In genomic region chr16:30703971-30704370, GRCh38 we compare ENCODE assay signal across 18 cellular contexts. TPM values are rescaled to one million over a fixed set of nuclear protein-coding genes. Genes with fewer than 3 reads are reported as not detected.
DNase-seq lines count a peak whose midpoint lies in the region; ATAC-seq, FAIRE-seq and TF ChIP-seq lines count a peak whose summit lies in the region.
"Had no signal": no experiment of that assay in that cellular context is flagged by ENCODE, and none has a peak within 500 bp of the region (broad histone marks: within the 10 kb centered on the region; RNA-seq: fewer than 3 reads in every experiment).

No MANE protein-coding gene starts in this region.

- H3K9me3 ChIP-seq in HepG2 (ENCODE audit: low read length), result no peaks in the 10 kb centered on the region
- H3K9me3 ChIP-seq in right lobe of liver, result no peaks in the 10 kb centered on the region
- no peaks in the 10 kb centered on the region for H3K9me3 ChIP-seq in kidney (ENCODE audit: control insufficient read depth in 1 of 2, low read length in 2 of 2)
- no peaks in the 10 kb centered on the region for H3K9me3 ChIP-seq in spleen
- no peaks in the 10 kb centered on the region for H3K9me3 ChIP-seq in sigmoid colon

- H3K9ac ChIP-seq in HepG2 (ENCODE audit: insufficient read depth, low read depth, low read length), result no peak overlapping the region
- H3K9ac ChIP-seq in kidney (ENCODE audit: low read length in 2 of 2), result no peak overlapping the region

- in situ Hi-C loops in HepG2 (cut with HindIII; ENCODE audit: extremely low pct_ligation_motif_present, low pct_unique_long_range_greater_than_20kb), result no loop called here

- H2AFZ ChIP-seq in HepG2 (ENCODE audit: low read length), result no peak overlapping the region

- no peak overlapping the region for H3K4me3 ChIP-seq in HepG2 (replicated peaks in 1 of 3; ENCODE audit: insufficient read depth in 1 of 3, low read depth in 2 of 3, low read length in 3 of 3)
- H3K4me3 ChIP-seq in right lobe of liver, result no peak overlapping the region
- H3K4me3 ChIP-seq in kidney (ENCODE audit: low read length in 2 of 2), result no peak overlapping the region
- no peak overlapping the region for H3K4me3 ChIP-seq in spleen
- no peak overlapping the region for H3K4me3 ChIP-seq in sigmoid colon

- H3K27ac ChIP-seq in HepG2 (ENCODE audit: extremely low read length, insufficient read depth, low read length) (no peak overlapping the region), right lobe of liver (no peak overlapping the region), kidney (ENCODE audit: low read depth in 2 of 2, low read length in 2 of 2) (no peak overlapping the region), spleen (no peak overlapping the region), sigmoid colon (no peak overlapping the region)

- FAIRE-seq in HepG2 (lab: Jason Lieb, UNC), result no peak
- FAIRE-seq in kidney (lab: Jason Lieb, UNC), result no peak
- FAIRE-seq: GM12891, GM18507 had no signal

- H3K27me3 ChIP-seq in HepG2 (ENCODE audit: control insufficient read depth in 1 of 2, insufficient read depth in 2 of 2, low read length in 2 of 2), result no peaks in the 10 kb centered on the region
- H3K27me3 ChIP-seq in right lobe of liver, result no peaks in the 10 kb centered on the region
- no peaks in the 10 kb centered on the region for H3K27me3 ChIP-seq in spleen (replicated peaks in 1 of 7)
- no peaks in the 10 kb centered on the region for H3K27me3 ChIP-seq in sigmoid colon

- no peak overlapping the region for H3K4me2 ChIP-seq in HepG2 (ENCODE audit: low read depth, low read length)

- no TSS peak for BruUV-seq in HepG2 (replicated peaks; lab: Mats Ljungman, UMichigan)

- peaks cover 16% of the 10 kb centered on the region; the same call in 1 of the 2 replicates for H4K20me1 ChIP-seq in HepG2 (ENCODE audit: insufficient read depth, low read length)

- WGBS in HepG2 (ENCODE audit: low lambda C conversion rate), result 98% methylated on average over 10 of the region's 10 CpGs
- 92% methylated on average over 10 of the region's 10 CpGs for WGBS in right lobe of liver (ENCODE audit: insufficient coverage, low coverage, low lambda C conversion rate, missing lambda C conversion rate)
- 94 to 98% (median 96%) methylated on average over 10 of the region's 10 CpGs for WGBS in spleen, 5 donors
- 96 to 97% methylated on average over 10 of the region's 10 CpGs for WGBS in sigmoid colon, 2 donors

- ATAC-seq in HepG2 (no peak), right lobe of liver (no peak)

- peaks cover 28% of the 10 kb centered on the region for H3K79me2 ChIP-seq in HepG2 (ENCODE audit: insufficient read depth, low read length)

- intact Hi-C loops in HepG2 (cut with micrococcal nuclease; ENCODE audit: unreplicated experiment), result no loop called here
- intact Hi-C loops in right lobe of liver (cut with DNase I), result loop anchor here in 1 of 2 donors (10.0 kb wide), 1 partner anchor 51 kb away; no protein-coding TSS in a partner anchor
- intact Hi-C loops in kidney (cut with DNase I), result no loop called here
- intact Hi-C loops in spleen (cut with DNase I; ENCODE audit: low total_unique reads), result no loop called here
- intact Hi-C loops in sigmoid colon (cut with DNase I), result no loop called here

- CTCF ChIA-PET in HepG2 (lab: Yijun Ruan, JAX; ENCODE audit: low intra/inter-chr PET ratio, low total read pairs), result no interaction called here

- peaks cover 43 to 85% of the 10 kb centered on the region in 2 experiments for H3K36me3 ChIP-seq in HepG2 (replicated peaks in 1 of 2; ENCODE audit: control insufficient read depth in 1 of 2, insufficient read depth in 2 of 2, low read length in 2 of 2)
- peaks cover 6 to 85% (median 65%) of the 10 kb centered on the region in 4 donors for H3K36me3 ChIP-seq in right lobe of liver
- peaks cover 41 to 59% of the 10 kb centered on the region in 2 donors for H3K36me3 ChIP-seq in kidney (ENCODE audit: control insufficient read depth in 1 of 2, insufficient read depth in 2 of 2, low read length in 2 of 2)
- H3K36me3 ChIP-seq in spleen, result peaks cover 10 to 94% (median 86%) of the 10 kb centered on the region in 6 donors
- peaks cover 54 to 89% (median 85%) of the 10 kb centered on the region in 4 donors for H3K36me3 ChIP-seq in sigmoid colon

- peaks cover 13% of the 10 kb centered on the region for H3K4me1 ChIP-seq in HepG2 (ENCODE audit: insufficient read depth, low read length)
- H3K4me1 ChIP-seq in right lobe of liver, result peaks cover 0 to 17% (median 8%) of the 10 kb centered on the region in 4 donors
- peaks cover 3 to 5% of the 10 kb centered on the region in 2 donors for H3K4me1 ChIP-seq in kidney (ENCODE audit: control insufficient read depth in 1 of 2, insufficient read depth in 1 of 2, low read depth in 1 of 2, low read length in 2 of 2)
- peaks cover 7 to 33% (median 27%) of the 10 kb centered on the region in 6 donors for H3K4me1 ChIP-seq in spleen
- peaks cover 0 to 19% (median 17%) of the 10 kb centered on the region in 4 donors for H3K4me1 ChIP-seq in sigmoid colon

- no peak for TF ChIP-seq RAD21 in HepG2 (CRISPR knock-in tag; IDR thresholded peaks at IDR 0.05)

- TF ChIP-seq POLR2A in HepG2 (IDR thresholded peaks at IDR 0.05; ENCODE audit: insufficient read depth in 1 of 2, low read depth in 2 of 2, low read length in 2 of 2) (no peak), right lobe of liver (IDR thresholded peaks at IDR 0.05) (no peak), spleen (IDR thresholded peaks at IDR 0.05) (no peak), sigmoid colon (IDR thresholded peaks at IDR 0.05) (no peak)

- TF ChIP-seq CTCF in HepG2 (CRISPR knock-in tag; IDR thresholded peaks at IDR 0.05) (no peak), right lobe of liver (IDR thresholded peaks at IDR 0.05) (no peak), kidney (IDR thresholded peaks at IDR 0.05; ENCODE audit: borderline replicate concordance, extremely low read depth, insufficient read depth) (no peak), spleen (IDR thresholded peaks at IDR 0.05 in 8 of 11, conservative IDR thresholded peaks at IDR 0.05 in 3 of 11) (no peak), sigmoid colon (IDR thresholded peaks at IDR 0.05) (no peak)

- DNase-seq in HepG2 (ENCODE audit: low spot score), result no peak
- no peak for DNase-seq in right lobe of liver
- DNase-seq in kidney, result peak; percentile 57
- DNase-seq in spleen, result peak; percentile 41
- no peak for DNase-seq in ecto neural progenitor cell (ENCODE audit: low spot score)
- no peak for DNase-seq in sigmoid colon
- DNase-seq: C1 segment of cervical spinal cord; Calu3; CD4-positive, alpha-beta memory T cell; COR-L47; DMS53; DMS79 treated with DMSO at 0.1 percent for 48 hours; GF-D8; GOT3; H7; HCEC 1CT had no signal

- POLR2A ChIA-PET in HepG2 (lab: Yijun Ruan, JAX), result interaction anchor here (0.7 kb wide), 1 partner anchor 44 kb away, joined by 4 read pairs; the partner anchor contains the start of gene PHKG2

- TF ChIP-seq EP300 in HepG2 (IDR thresholded peaks at IDR 0.05; ENCODE audit: low read depth in 2 of 2, low read length in 2 of 2) (no peak), HepG2 (CRISPR knock-in tag; IDR thresholded peaks at IDR 0.05; ENCODE audit: borderline replicate concordance) (no peak), sigmoid colon (IDR thresholded peaks at IDR 0.05) (no peak)

RNA-seq across cellular contexts. Expression of gene SRCAP, which starts 5.0 kb away (rescaled TPM):
- total RNA-seq in HepG2 (2016; rRNA removed; fragmentation: Illumina TruSeq; extraction: Trizol), result 9.0 and 27.8 TPM in 2 replicates
- total RNA-seq in HepG2 (2016; cell fraction: cytosol; rRNA removed; fragmentation: Illumina TruSeq; extraction: Trizol; ENCODE audit: low read depth), result 13.8 and 14.2 TPM in 2 replicates
- total RNA-seq in HepG2 (2016; cell fraction: insoluble cytoplasmic fraction; rRNA removed; fragmentation: Illumina TruSeq; extraction: Trizol), result 9.7 and 19.4 TPM in 2 replicates
- 6.2 and 6.3 TPM in 2 replicates for total RNA-seq in HepG2 (2016; cell fraction: membrane; rRNA removed; fragmentation: Illumina TruSeq; extraction: Trizol)
- 19.4 and 23.7 TPM in 2 replicates for total RNA-seq in HepG2 (2016; cell fraction: nucleus; rRNA removed; fragmentation: Illumina TruSeq; extraction: Trizol)
- polyA plus RNA-seq in HepG2 (2011; rRNA removed), result 4.9 TPM in 2 replicates
- polyA plus RNA-seq in HepG2 (2011; cell fraction: cytosol; rRNA removed), result 0.72 and 0.78 TPM in 2 replicates
- polyA plus RNA-seq in HepG2 (2011; cell fraction: nucleus; rRNA removed), result 29.7 and 43.5 TPM in 2 replicates
- 14.4 and 16.2 TPM in 2 replicates for polyA plus RNA-seq in HepG2 (2012)
- polyA plus RNA-seq in HepG2 (2016; cell fraction: cytosol; fragmentation: Illumina TruSeq; extraction: Trizol; ENCODE audit: low read depth), result 0.08 and 0.18 TPM in 2 replicates
- polyA plus RNA-seq in HepG2 (2016; cell fraction: insoluble cytoplasmic fraction; fragmentation: Illumina TruSeq; extraction: Trizol; ENCODE audit: low read depth), result 4.1 and 8.0 TPM in 2 replicates
- polyA plus RNA-seq in HepG2 (2016; cell fraction: membrane; fragmentation: Illumina TruSeq; extraction: Trizol; ENCODE audit: low read depth), result 0.25 and 0.49 TPM in 2 replicates
- 43.3 and 55.9 TPM in 2 replicates for polyA plus RNA-seq in HepG2 (2016; cell fraction: nucleus; fragmentation: Illumina TruSeq; extraction: Trizol; ENCODE audit: insufficient read depth, low read depth)
- polyA minus RNA-seq in HepG2 (2011; rRNA and poly(A)+ RNA removed; ENCODE audit: low replicate concordance), result 32.0 and 40.1 TPM in 2 replicates
- 12.0 and 13.6 TPM in 2 replicates for polyA minus RNA-seq in HepG2 (2011; cell fraction: cytosol; rRNA and poly(A)+ RNA removed)
- polyA minus RNA-seq in HepG2 (2011; cell fraction: nucleus; rRNA and poly(A)+ RNA removed), result 24.1 and 38.5 TPM in 2 replicates
- 10 to 100 TPM; 12.1 to 31.3 (median 22.6) TPM for total RNA-seq in right lobe of liver
- total RNA-seq in kidney, result 71.9 TPM
- polyA plus RNA-seq in kidney (ENCODE audit: insufficient read depth, low read depth, low replicate concordance), result 1.6 TPM
- total RNA-seq in spleen, result 10 to 100 TPM; 52.8 to 85.7 (median 72.7) TPM
- 10 to 100 TPM in 1 of 3 donors, 1 to 10 TPM in 2; 1.2 to 19.0 (median 1.4) TPM for polyA plus RNA-seq in spleen
- 10 to 100 TPM; 13.2 to 39.1 (median 23.4) TPM for total RNA-seq in sigmoid colon
- 10 to 100 TPM in 1 of 3 donors, 1 to 10 TPM in 2; 2.4 to 37.3 (median 9.0) TPM for polyA plus RNA-seq in sigmoid colon

RNA-seq across cellular contexts. Expression of gene PHKG2, which starts 44.3 kb away (rescaled TPM):
- total RNA-seq in HepG2 (2016; rRNA removed; fragmentation: Illumina TruSeq; extraction: Trizol) (33.9 and 37.4 TPM in 2 replicates), right lobe of liver (10 to 100 TPM; 17.1 to 22.1 (median 18.4) TPM), kidney (27.8 TPM), spleen (10 to 100 TPM; 28.5 to 36.7 (median 34.0) TPM), sigmoid colon (10 to 100 TPM; 20.1 to 28.5 (median 23.7) TPM)
- 13.4 TPM in 2 replicates for total RNA-seq in HepG2 (2016; cell fraction: cytosol; rRNA removed; fragmentation: Illumina TruSeq; extraction: Trizol; ENCODE audit: low read depth)
- 32.9 and 41.4 TPM in 2 replicates for total RNA-seq in HepG2 (2016; cell fraction: insoluble cytoplasmic fraction; rRNA removed; fragmentation: Illumina TruSeq; extraction: Trizol)
- total RNA-seq in HepG2 (2016; cell fraction: membrane; rRNA removed; fragmentation: Illumina TruSeq; extraction: Trizol), result 23.7 and 24.3 TPM in 2 replicates
- total RNA-seq in HepG2 (2016; cell fraction: nucleus; rRNA removed; fragmentation: Illumina TruSeq; extraction: Trizol), result 39.5 and 43.1 TPM in 2 replicates
- polyA plus RNA-seq in HepG2 (2011; rRNA removed) (39.8 and 42.1 TPM in 2 replicates), kidney (ENCODE audit: insufficient read depth, low read depth, low replicate concordance) (34.9 TPM), spleen (10 to 100 TPM; 30.3 to 51.6 (median 42.8) TPM), sigmoid colon (10 to 100 TPM; 19.2 to 45.0 (median 23.8) TPM)
- polyA plus RNA-seq in HepG2 (2011; cell fraction: cytosol; rRNA removed), result 22.7 and 30.8 TPM in 2 replicates
- 140 and 166 TPM in 2 replicates for polyA plus RNA-seq in HepG2 (2011; cell fraction: nucleus; rRNA removed)
- 21.4 and 22.8 TPM in 2 replicates for polyA plus RNA-seq in HepG2 (2012)
- 15.4 and 16.5 TPM in 2 replicates for polyA plus RNA-seq in HepG2 (2016; cell fraction: cytosol; fragmentation: Illumina TruSeq; extraction: Trizol; ENCODE audit: low read depth)
- 38.9 and 41.5 TPM in 2 replicates for polyA plus RNA-seq in HepG2 (2016; cell fraction: insoluble cytoplasmic fraction; fragmentation: Illumina TruSeq; extraction: Trizol; ENCODE audit: low read depth)
- polyA plus RNA-seq in HepG2 (2016; cell fraction: membrane; fragmentation: Illumina TruSeq; extraction: Trizol; ENCODE audit: low read depth), result 21.3 and 23.8 TPM in 2 replicates
- polyA plus RNA-seq in HepG2 (2016; cell fraction: nucleus; fragmentation: Illumina TruSeq; extraction: Trizol; ENCODE audit: insufficient read depth, low read depth), result 142 and 147 TPM in 2 replicates
- polyA minus RNA-seq in HepG2 (2011; rRNA and poly(A)+ RNA removed; ENCODE audit: low replicate concordance), result 53.8 and 68.9 TPM in 2 replicates
- 9.0 and 12.9 TPM in 2 replicates for polyA minus RNA-seq in HepG2 (2011; cell fraction: cytosol; rRNA and poly(A)+ RNA removed)
- polyA minus RNA-seq in HepG2 (2011; cell fraction: nucleus; rRNA and poly(A)+ RNA removed), result 38.1 and 40.3 TPM in 2 replicates

RNA-seq across cellular contexts. Expression of gene FBRS, which starts 45.7 kb away (rescaled TPM):
- total RNA-seq in HepG2 (2016; rRNA removed; fragmentation: Illumina TruSeq; extraction: Trizol) (10.1 and 16.2 TPM in 2 replicates), right lobe of liver (10 to 100 TPM; 13.0 to 26.2 (median 20.9) TPM), kidney (66.2 TPM), spleen (100 to 1,000 TPM in 4 of 7 donors, 10 to 100 TPM in 3; 47.5 to 118 (median 102) TPM), sigmoid colon (10 to 100 TPM; 12.5 to 29.6 (median 22.7) TPM)
- total RNA-seq in HepG2 (2016; cell fraction: cytosol; rRNA removed; fragmentation: Illumina TruSeq; extraction: Trizol; ENCODE audit: low read depth), result 22.4 and 23.4 TPM in 2 replicates
- 7.9 and 15.3 TPM in 2 replicates for total RNA-seq in HepG2 (2016; cell fraction: insoluble cytoplasmic fraction; rRNA removed; fragmentation: Illumina TruSeq; extraction: Trizol)
- total RNA-seq in HepG2 (2016; cell fraction: membrane; rRNA removed; fragmentation: Illumina TruSeq; extraction: Trizol), result 18.4 and 19.8 TPM in 2 replicates
- 21.9 and 27.5 TPM in 2 replicates for total RNA-seq in HepG2 (2016; cell fraction: nucleus; rRNA removed; fragmentation: Illumina TruSeq; extraction: Trizol)
- polyA plus RNA-seq in HepG2 (2011; rRNA removed) (13.7 and 14.8 TPM in 2 replicates), kidney (ENCODE audit: insufficient read depth, low read depth, low replicate concordance) (26.3 TPM), spleen (10 to 100 TPM; 25.8 to 62.7 (median 43.7) TPM), sigmoid colon (10 to 100 TPM; 26.4 to 61.6 (median 30.0) TPM)
- polyA plus RNA-seq in HepG2 (2011; cell fraction: cytosol; rRNA removed), result 3.3 and 5.2 TPM in 2 replicates
- polyA plus RNA-seq in HepG2 (2011; cell fraction: nucleus; rRNA removed), result 105 and 114 TPM in 2 replicates
- 26.9 and 27.9 TPM in 2 replicates for polyA plus RNA-seq in HepG2 (2012)
- polyA plus RNA-seq in HepG2 (2016; cell fraction: cytosol; fragmentation: Illumina TruSeq; extraction: Trizol; ENCODE audit: low read depth), result 3.9 TPM in 2 replicates
- polyA plus RNA-seq in HepG2 (2016; cell fraction: insoluble cytoplasmic fraction; fragmentation: Illumina TruSeq; extraction: Trizol; ENCODE audit: low read depth), result 20.3 and 27.9 TPM in 2 replicates
- 7.5 and 9.2 TPM in 2 replicates for polyA plus RNA-seq in HepG2 (2016; cell fraction: membrane; fragmentation: Illumina TruSeq; extraction: Trizol; ENCODE audit: low read depth)
- 74.8 and 79.3 TPM in 2 replicates for polyA plus RNA-seq in HepG2 (2016; cell fraction: nucleus; fragmentation: Illumina TruSeq; extraction: Trizol; ENCODE audit: insufficient read depth, low read depth)
- polyA minus RNA-seq in HepG2 (2011; rRNA and poly(A)+ RNA removed; ENCODE audit: low replicate concordance), result 18.8 and 22.6 TPM in 2 replicates
- polyA minus RNA-seq in HepG2 (2011; cell fraction: cytosol; rRNA and poly(A)+ RNA removed), result 8.0 and 10.7 TPM in 2 replicates
- polyA minus RNA-seq in HepG2 (2011; cell fraction: nucleus; rRNA and poly(A)+ RNA removed), result 80.9 and 81.4 TPM in 2 replicates

RNA-seq across cellular contexts. Expression of gene PRR14, which starts 53.2 kb away (rescaled TPM):
- total RNA-seq in HepG2 (2016; rRNA removed; fragmentation: Illumina TruSeq; extraction: Trizol) (9.1 and 11.0 TPM in 2 replicates), right lobe of liver (10 to 100 TPM; 12.8 to 23.0 (median 17.6) TPM), kidney (51.6 TPM), spleen (10 to 100 TPM; 51.2 to 77.8 (median 61.8) TPM), sigmoid colon (10 to 100 TPM; 20.8 to 37.5 (median 29.4) TPM)
- total RNA-seq in HepG2 (2016; cell fraction: cytosol; rRNA removed; fragmentation: Illumina TruSeq; extraction: Trizol; ENCODE audit: low read depth), result 8.4 TPM in 2 replicates
- 6.9 and 9.6 TPM in 2 replicates for total RNA-seq in HepG2 (2016; cell fraction: insoluble cytoplasmic fraction; rRNA removed; fragmentation: Illumina TruSeq; extraction: Trizol)
- 15.8 and 18.7 TPM in 2 replicates for total RNA-seq in HepG2 (2016; cell fraction: membrane; rRNA removed; fragmentation: Illumina TruSeq; extraction: Trizol)
- 17.7 and 22.5 TPM in 2 replicates for total RNA-seq in HepG2 (2016; cell fraction: nucleus; rRNA removed; fragmentation: Illumina TruSeq; extraction: Trizol)
- polyA plus RNA-seq in HepG2 (2011; rRNA removed) (8.4 and 9.2 TPM in 2 replicates), kidney (ENCODE audit: insufficient read depth, low read depth, low replicate concordance) (44.2 TPM), spleen (100 to 1,000 TPM in 2 of 3 donors, 10 to 100 TPM in 1; 68.4 to 178 (median 148) TPM), sigmoid colon (10 to 100 TPM; 28.8 to 51.4 (median 38.4) TPM)
- 3.3 and 4.5 TPM in 2 replicates for polyA plus RNA-seq in HepG2 (2011; cell fraction: cytosol; rRNA removed)
- 64.8 and 74.5 TPM in 2 replicates for polyA plus RNA-seq in HepG2 (2011; cell fraction: nucleus; rRNA removed)
- 16.5 and 32.3 TPM in 2 replicates for polyA plus RNA-seq in HepG2 (2012)
- polyA plus RNA-seq in HepG2 (2016; cell fraction: cytosol; fragmentation: Illumina TruSeq; extraction: Trizol; ENCODE audit: low read depth), result 27.2 and 27.7 TPM in 2 replicates
- 18.2 and 24.7 TPM in 2 replicates for polyA plus RNA-seq in HepG2 (2016; cell fraction: insoluble cytoplasmic fraction; fragmentation: Illumina TruSeq; extraction: Trizol; ENCODE audit: low read depth)
- 38.9 and 40.6 TPM in 2 replicates for polyA plus RNA-seq in HepG2 (2016; cell fraction: membrane; fragmentation: Illumina TruSeq; extraction: Trizol; ENCODE audit: low read depth)
- polyA plus RNA-seq in HepG2 (2016; cell fraction: nucleus; fragmentation: Illumina TruSeq; extraction: Trizol; ENCODE audit: insufficient read depth, low read depth), result 77.8 and 81.5 TPM in 2 replicates
- 5.4 and 5.5 TPM in 2 replicates for polyA minus RNA-seq in HepG2 (2011; rRNA and poly(A)+ RNA removed; ENCODE audit: low replicate concordance)
- polyA minus RNA-seq in HepG2 (2011; cell fraction: cytosol; rRNA and poly(A)+ RNA removed), result 7.9 and 8.3 TPM in 2 replicates
- 8.9 and 10.8 TPM in 2 replicates for polyA minus RNA-seq in HepG2 (2011; cell fraction: nucleus; rRNA and poly(A)+ RNA removed)

RNA-seq across cellular contexts. Expression of gene CFAP119, which starts 57.9 kb away (rescaled TPM):
- total RNA-seq in HepG2 (2016; rRNA removed; fragmentation: Illumina TruSeq; extraction: Trizol) (1.2 and 6.4 TPM in 2 replicates), right lobe of liver (1 to 10 TPM in 1 of 6 experiments, under 1 TPM in 4, not detected in 1; 0.19 to 1.8 (median 0.29) TPM), kidney (12.2 TPM), spleen (1 to 10 TPM; 3.1 to 7.2 (median 4.1) TPM), sigmoid colon (1 to 10 TPM in 3 of 4 donors, under 1 TPM in 1; 0.82 to 2.8 (median 1.7) TPM)
- 0.51 and 0.71 TPM in 2 replicates for total RNA-seq in HepG2 (2016; cell fraction: cytosol; rRNA removed; fragmentation: Illumina TruSeq; extraction: Trizol; ENCODE audit: low read depth)
- total RNA-seq in HepG2 (2016; cell fraction: insoluble cytoplasmic fraction; rRNA removed; fragmentation: Illumina TruSeq; extraction: Trizol), result 1.4 and 4.0 TPM in 2 replicates
- 0.83 and 1.7 TPM in 2 replicates for total RNA-seq in HepG2 (2016; cell fraction: membrane; rRNA removed; fragmentation: Illumina TruSeq; extraction: Trizol)
- 11.6 and 12.1 TPM in 2 replicates for total RNA-seq in HepG2 (2016; cell fraction: nucleus; rRNA removed; fragmentation: Illumina TruSeq; extraction: Trizol)
- polyA plus RNA-seq in HepG2 (2011; rRNA removed) (4.0 and 6.4 TPM in 2 replicates), kidney (ENCODE audit: insufficient read depth, low read depth, low replicate concordance) (13.5 TPM), spleen (10 to 100 TPM in 1 of 3 donors, 1 to 10 TPM in 2; 8.2 to 15.5 (median 8.3) TPM), sigmoid colon (10 to 100 TPM in 1 of 3 donors, 1 to 10 TPM in 1, not detected in 1; 3.7 to 11.9 TPM)
- polyA plus RNA-seq in HepG2 (2011; cell fraction: cytosol; rRNA removed), result 1.3 and 2.2 TPM in 2 replicates
- polyA plus RNA-seq in HepG2 (2011; cell fraction: nucleus; rRNA removed), result 37.2 and 53.6 TPM in 2 replicates
- polyA plus RNA-seq in HepG2 (2012), result 0.84 and 2.1 TPM in 2 replicates
- 0.78 and 0.96 TPM in 2 replicates for polyA plus RNA-seq in HepG2 (2016; cell fraction: cytosol; fragmentation: Illumina TruSeq; extraction: Trizol; ENCODE audit: low read depth)
- 0.91 and 1.5 TPM in 2 replicates for polyA plus RNA-seq in HepG2 (2016; cell fraction: insoluble cytoplasmic fraction; fragmentation: Illumina TruSeq; extraction: Trizol; ENCODE audit: low read depth)
- polyA plus RNA-seq in HepG2 (2016; cell fraction: membrane; fragmentation: Illumina TruSeq; extraction: Trizol; ENCODE audit: low read depth), result 0.41 and 1.4 TPM in 2 replicates
- 22.1 and 31.9 TPM in 2 replicates for polyA plus RNA-seq in HepG2 (2016; cell fraction: nucleus; fragmentation: Illumina TruSeq; extraction: Trizol; ENCODE audit: insufficient read depth, low read depth)
- 1.5 and 16.0 TPM in 2 replicates for polyA minus RNA-seq in HepG2 (2011; rRNA and poly(A)+ RNA removed; ENCODE audit: low replicate concordance)
- 0.69 and 1.8 TPM in 2 replicates for polyA minus RNA-seq in HepG2 (2011; cell fraction: cytosol; rRNA and poly(A)+ RNA removed)
- polyA minus RNA-seq in HepG2 (2011; cell fraction: nucleus; rRNA and poly(A)+ RNA removed), result 3.7 and 5.2 TPM in 2 replicates

Comparison
In these comparisons a context has a peak if more than half of its experiments do, and no peak if none do; other contexts are left out.
1. DNase-seq: peak in kidney (single experiment) and spleen (single experiment); none in HepG2 (single experiment), right lobe of liver (0 of 3), ecto neural progenitor cell (single experiment) and sigmoid colon (single experiment).